Comparison of ENCODE assay signal across 8 cellular contexts in the genomic region with DNA sequence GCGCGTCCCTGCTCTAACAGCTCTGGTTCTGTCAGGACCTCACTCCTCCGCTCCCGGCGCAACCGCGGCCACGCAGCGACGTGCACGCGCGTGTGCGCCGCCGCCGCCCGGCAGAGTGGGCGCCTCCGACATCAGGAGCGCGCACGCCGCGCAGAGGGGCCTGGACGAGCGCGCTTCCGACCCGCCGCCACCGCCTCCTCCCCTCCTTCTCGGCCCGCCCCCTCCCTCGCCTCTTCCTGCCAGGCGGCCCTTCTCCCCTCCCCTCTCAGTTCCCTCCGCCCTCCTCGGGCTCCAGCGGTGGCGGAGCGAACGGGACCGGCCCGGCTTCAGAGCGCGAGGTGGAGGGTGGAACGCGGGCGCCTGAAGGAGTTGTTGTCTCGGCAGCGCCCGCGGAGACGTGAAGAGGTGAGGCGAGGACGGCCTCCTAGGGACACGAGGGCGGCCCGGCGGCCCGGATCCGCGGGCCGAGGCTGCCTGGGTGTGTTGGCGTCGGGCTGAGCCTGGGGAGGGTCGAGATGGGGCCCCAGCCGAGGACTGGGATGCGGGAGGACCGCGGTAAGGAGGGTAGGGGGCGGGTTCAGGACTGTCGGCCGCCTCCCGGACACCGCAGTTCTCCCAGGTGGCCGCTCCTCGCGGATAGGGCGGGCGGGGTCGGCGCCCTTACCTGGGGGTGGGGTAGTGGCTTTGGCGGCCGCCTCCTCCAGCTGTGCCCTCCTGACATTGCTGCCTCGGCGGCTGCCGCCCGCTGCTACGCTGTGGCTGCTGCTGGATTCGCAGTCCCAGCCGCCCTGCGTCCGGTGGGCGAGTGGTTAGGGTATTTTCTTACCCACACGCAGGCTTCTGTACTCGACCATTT. TPM values are rescaled to one million over a fixed set of nuclear protein-coding genes. Genes with fewer than 3 reads are reported as not detected.
DNase-seq lines count a peak whose midpoint lies in the region; ATAC-seq and TF ChIP-seq lines count a peak whose summit lies in the region.

Gene RABGAP1L, plus strand, starts transcription at position 268 of the 856 bp plus-strand sequence.

- intact Hi-C loops in vagina (cut with DNase I) = no loop called here

- H3K9me3 ChIP-seq in vagina = no peaks in the 10 kb centered on the region

- TF ChIP-seq POLR2A in vagina (IDR thresholded peaks at IDR 0.05) = peak in 1 of 2 donors; percentile 71

- H3K27me3 ChIP-seq in rectal smooth muscle tissue (ENCODE audit: control insufficient read depth, insufficient read depth, low read length) = no peaks in the 10 kb centered on the region
- H3K27me3 ChIP-seq in vagina = no peaks in the 10 kb centered on the region

- H3K4me3 ChIP-seq in astrocyte of the cerebellum (ENCODE audit: low read depth, low read length) = peak within 1 kb of the TSS; percentile 82
- peak within 1 kb of the TSS; percentile 64 for H3K4me3 ChIP-seq in rectal smooth muscle tissue (ENCODE audit: low read length)
- H3K4me3 ChIP-seq in vagina = peak within 1 kb of the TSS; percentile 94 to 98

- peak; percentile 27 for ATAC-seq in GM18508 (IDR thresholded peaks at IDR 0.05; ENCODE audit: insufficient read depth, unreplicated experiment)
- peak; percentile 60 for ATAC-seq in HG02981 (IDR thresholded peaks at IDR 0.05; ENCODE audit: unreplicated experiment)

- H3K36me3 ChIP-seq in rectal smooth muscle tissue (ENCODE audit: control insufficient read depth, insufficient read depth, low read length) = no peaks in the 10 kb centered on the region
- no peaks in the 10 kb centered on the region for H3K36me3 ChIP-seq in vagina

- peak within 1 kb of the TSS; percentile 74 for H3K9ac ChIP-seq in rectal smooth muscle tissue (ENCODE audit: low read length)

- H3K27ac ChIP-seq in rectal smooth muscle tissue (ENCODE audit: low read depth, low read length) = peak within 1 kb of the TSS; percentile 68
- peak within 1 kb of the TSS; percentile 96 for H3K27ac ChIP-seq in vagina

- H3K4me1 ChIP-seq in rectal smooth muscle tissue (ENCODE audit: control insufficient read depth, insufficient read depth, low read length) (no peaks in the 10 kb centered on the region), vagina (peaks cover 25% of the 10 kb centered on the region)

- in situ Hi-C loops in astrocyte of the cerebellum (cut with HindIII; ENCODE audit: low sequenced_read_pairs) = no loop called here

- DNase-seq in NCI-H2029 treated with DMSO at 0.1 percent for 48 hours (lab: John Stamatoyannopoulos, UW) (peak; percentile 49), T-helper 9 cell (peak; percentile 91), astrocyte of the cerebellum (ENCODE audit: low read depth) (peak; percentile 82), hepatic stellate cell (ENCODE audit: low spot score) (peak; percentile 83), vagina (ENCODE audit: extremely low spot score in 2 of 2) (peak in 1 of 2 donors; percentile 91)

- TF ChIP-seq CTCF in astrocyte of the cerebellum (IDR thresholded peaks at IDR 0.05; ENCODE audit: low read depth, low read length, missing control alignments) = no peak
- TF ChIP-seq CTCF in vagina (IDR thresholded peaks at IDR 0.05) = no peak

RNA-seq across cellular contexts. Expression of gene RABGAP1L, which starts in this region (rescaled TPM):
- 40.0 TPM for total RNA-seq in vagina
